Comparison of ENCODE assay signal across 8 cellular contexts in the genomic region with DNA sequence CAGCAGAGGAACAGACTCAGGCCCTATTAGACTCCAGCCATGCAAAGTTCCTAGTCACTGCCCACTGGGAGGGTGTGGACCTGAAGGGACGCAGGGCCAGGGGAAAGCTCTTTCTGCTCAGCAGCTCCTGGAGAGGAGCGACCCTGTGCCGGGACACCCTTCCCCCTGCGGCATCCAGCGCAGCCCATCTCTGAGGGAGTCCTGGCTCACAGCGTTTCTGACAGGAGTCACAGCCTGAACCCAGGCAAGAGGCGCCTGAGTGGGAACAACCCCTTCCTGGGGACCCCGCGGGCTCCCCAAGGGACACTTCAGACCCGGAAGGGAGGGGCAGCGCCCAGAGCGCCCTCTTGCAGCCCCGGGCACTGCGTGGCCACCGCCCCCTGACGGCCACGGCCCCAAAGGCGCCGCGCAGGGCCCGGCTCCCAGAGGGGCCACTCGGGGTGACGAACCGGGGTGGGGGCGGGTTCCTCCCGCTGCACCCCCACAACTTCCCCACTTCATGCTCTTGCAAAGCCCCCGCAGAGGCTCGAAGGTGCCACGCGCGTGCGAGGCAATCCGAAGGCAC. TPM values are rescaled to one million over a fixed set of nuclear protein-coding genes. Genes with fewer than 3 reads are reported as not detected.
A peak's percentile ranks its signal among the peaks of the same experiment; 100 is the strongest.
DNase-seq lines count a peak whose midpoint lies in the region; ATAC-seq and TF ChIP-seq lines count a peak whose summit lies in the region.

No MANE protein-coding gene starts in this region.

- peaks cover 13% of the 10 kb centered on the region for H3K4me1 ChIP-seq in osteoblast (ENCODE audit: insufficient read depth, low read length)

- H4K20me1 ChIP-seq in osteoblast (ENCODE audit: insufficient read depth, low read length) = peaks cover 42% of the 10 kb centered on the region

- no peaks in the 10 kb centered on the region for H3K27me3 ChIP-seq in osteoblast (ENCODE audit: insufficient read depth, low read length)

- peak overlapping the region; percentile 96 for H3K4me3 ChIP-seq in osteoblast (ENCODE audit: insufficient read depth, low read length)

- ATAC-seq in GM21786 (IDR thresholded peaks at IDR 0.05; ENCODE audit: unreplicated experiment) = peak; percentile 28

- H3K79me2 ChIP-seq in osteoblast (ENCODE audit: insufficient read depth, low read length) = peaks cover 54% of the 10 kb centered on the region

- H2AFZ ChIP-seq in osteoblast (ENCODE audit: low read length) = no peak overlapping the region

- peak; percentile 23 for TF ChIP-seq CTCF in osteoblast (IDR thresholded peaks at IDR 0.05; ENCODE audit: extremely low read depth, low read depth, low read length)

- peak overlapping the region; percentile 94 for H3K4me2 ChIP-seq in osteoblast (ENCODE audit: insufficient read depth, low read length)

- DNase-seq in GF-D8 (lab: John Stamatoyannopoulos, UW) (peak; percentile 3), MV-4-11 (lab: John Stamatoyannopoulos, UW) (peak; percentile 39), glomerular visceral epithelial cell (ENCODE audit: extremely low spot score) (peak; percentile 39), osteoblast (ENCODE audit: insufficient read length, low spot score, missing footprints) (peak; percentile 98), NCI-H774 (lab: John Stamatoyannopoulos, UW) (no peak), NCI-H2029 (lab: John Stamatoyannopoulos, UW) (no peak)
- peak; percentile 49 for DNase-seq in activated naive CD4-positive, alpha-beta T cell treated with anti-CD3 and anti-CD28 coated beads, Interleukin-2, amount 50 U/mL, for 16 hours

- peak overlapping the region; percentile 71 for H3K27ac ChIP-seq in osteoblast (ENCODE audit: low read depth, low read length)

- peaks cover 13% of the 10 kb centered on the region for H3K36me3 ChIP-seq in osteoblast (ENCODE audit: insufficient read depth, low read length)

- no peaks in the 10 kb centered on the region for H3K9me3 ChIP-seq in osteoblast (ENCODE audit: low read depth, low read length)

RNA-seq across cellular contexts. Expression of gene UCKL1, which starts 0.9 kb away (rescaled TPM):
- total RNA-seq in osteoblast = 21.0 and 23.9 TPM in 2 replicates

RNA-seq across cellular contexts. Expression of gene ZNF512B, which starts 14.4 kb away (rescaled TPM):
- 12.1 and 14.5 TPM in 2 replicates for total RNA-seq in osteoblast

RNA-seq across cellular contexts. Expression of gene SAMD10, which starts 24.1 kb away (rescaled TPM):
- 0.59 and 1.4 TPM in 2 replicates for total RNA-seq in osteoblast

RNA-seq across cellular contexts. Expression of gene PRPF6, which starts 25.6 kb away (rescaled TPM):
- total RNA-seq in osteoblast = 47.1 and 56.1 TPM in 2 replicates

Comparison
In these comparisons a context has a peak if more than half of its experiments do, and no peak if none do; other contexts are left out.
1. DNase-seq: peak in GF-D8 (single experiment), MV-4-11 (single experiment), activated naive CD4-positive, alpha-beta T cell treated with anti-CD3 and anti-CD28 coated beads, Interleukin-2, amount 50 U/mL, for 16 hours (single experiment), glomerular visceral epithelial cell (single experiment) and osteoblast (single experiment); none in NCI-H774 (single experiment) and NCI-H2029 (single experiment).